Comparison of ENCODE assay signal across 3 cellular contexts in genomic region chr15:30334152-30334551, GRCh38. TPM values are rescaled to one million over a fixed set of nuclear protein-coding genes. Genes with fewer than 3 reads are reported as not detected.
"Had no signal": no experiment of that assay in that cellular context is flagged by ENCODE, and none has a peak within 500 bp of the region (broad histone marks: within the 10 kb centered on the region; RNA-seq: fewer than 3 reads in every experiment).

No MANE protein-coding gene starts in this region.

RNA-seq across cellular contexts. Expression of gene CHRFAM7A, which starts 59.2 kb away (rescaled TPM):
- total RNA-seq: activated CD4-positive, alpha-beta T cell treated with anti-CD3 and anti-CD28 coated beads, Interleukin-2, amount 10 ng/mL, durations not matched to agents 7 days and 5 days; epithelial cell of proximal tubule; naive thymus-derived CD8-positive, alpha-beta T cell had no signal
- polyA plus RNA-seq: naive thymus-derived CD8-positive, alpha-beta T cell had no signal
